Comparison of ENCODE assay signal across 17 cellular contexts in genomic region chr3:46206284-46206683, GRCh38. TPM values are rescaled to one million over a fixed set of nuclear protein-coding genes. Genes with fewer than 3 reads are reported as not detected.
A peak's percentile ranks its signal among the peaks of the same experiment; 100 is the strongest.
DNase-seq lines count a peak whose midpoint lies in the region; ATAC-seq and TF ChIP-seq lines count a peak whose summit lies in the region.
"Had no signal": no experiment of that assay in that cellular context is flagged by ENCODE, and none has a peak within 500 bp of the region (broad histone marks: within the 10 kb centered on the region; RNA-seq: fewer than 3 reads in every experiment).

No MANE protein-coding gene starts in this region.

- H3K27ac Mint-ChIP-seq in IgD-negative memory B cell (peak overlapping the region in 1 of 3 donors; percentile 55), T-helper 17 cell (no peak overlapping the region), immature natural killer cell (peak overlapping the region; percentile 22 to 93 (median 70)), endodermal cell (no peak overlapping the region), chondrocyte (ENCODE audit: unreplicated experiment) (no peak overlapping the region)

- H3K27ac ChIP-seq in spleen (peak overlapping the region in 7 of 8 donors; percentile 8 to 85 (median 79)), endodermal cell (ENCODE audit: low read depth, low read length) (no peak overlapping the region)
- H3K27ac ChIP-seq: prostate gland, SK-N-MC had no signal

- no peak overlapping the region for H3K9ac ChIP-seq in endodermal cell (ENCODE audit: extremely low read depth, low read length, poor library complexity, severe bottlenecking)

- H3K4me1 ChIP-seq in spleen (peaks cover 3 to 80% (median 33%) of the 10 kb centered on the region in 6 donors), endodermal cell (ENCODE audit: control insufficient read depth, insufficient read depth, low read length) (no peaks in the 10 kb centered on the region)
- H3K4me1 ChIP-seq: prostate gland had no signal

- H3K4me3 ChIP-seq in spleen (peak overlapping the region in 6 of 8 donors; percentile 10 to 66 (median 38)), endodermal cell (ENCODE audit: low read length) (no peak overlapping the region)
- H3K4me3 ChIP-seq: prostate gland, SK-N-MC had no signal

- H3K36me3 ChIP-seq in spleen = peaks cover 0 to 35% (median 0%) of the 10 kb centered on the region in 6 donors
- no peaks in the 10 kb centered on the region for H3K36me3 ChIP-seq in endodermal cell (ENCODE audit: control insufficient read depth, insufficient read depth, low read length)
- H3K36me3 ChIP-seq: prostate gland had no signal

- TF ChIP-seq CTCF in spleen (IDR thresholded peaks at IDR 0.05 in 8 of 11, conservative IDR thresholded peaks at IDR 0.05 in 3 of 11) (no peak), endodermal cell (conservative IDR thresholded peaks at IDR 0.05) (no peak), chondrocyte (IDR thresholded peaks at IDR 0.05) (no peak)

- H3K9me3 Mint-ChIP-seq in IgD-negative memory B cell (peaks cover 0 to 2% (median 0%) of the 10 kb centered on the region in 3 donors), immature natural killer cell (no peaks in the 10 kb centered on the region), endodermal cell (no peaks in the 10 kb centered on the region), chondrocyte (ENCODE audit: low read depth) (no peaks in the 10 kb centered on the region)
- H3K9me3 Mint-ChIP-seq: naive B cell had no signal

- peaks cover 1% of the 10 kb centered on the region for H3K36me3 Mint-ChIP-seq in IgD-negative memory B cell
- no peaks in the 10 kb centered on the region for H3K36me3 Mint-ChIP-seq in T-helper 17 cell (ENCODE audit: low read depth)
- H3K36me3 Mint-ChIP-seq in immature natural killer cell = peaks cover 17 to 28% (median 21%) of the 10 kb centered on the region in 3 donors
- H3K36me3 Mint-ChIP-seq in endodermal cell (ENCODE audit: low read depth) = no peaks in the 10 kb centered on the region
- no peaks in the 10 kb centered on the region for H3K36me3 Mint-ChIP-seq in chondrocyte (ENCODE audit: low read depth)
- H3K36me3 Mint-ChIP-seq: naive B cell had no signal

- H3K27me3 Mint-ChIP-seq in IgD-negative memory B cell = peaks cover 1% of the 10 kb centered on the region
- H3K27me3 Mint-ChIP-seq in T-helper 17 cell = no peaks in the 10 kb centered on the region
- peaks cover 0 to 1% (median 0%) of the 10 kb centered on the region in 3 donors for H3K27me3 Mint-ChIP-seq in immature natural killer cell (ENCODE audit: low read depth in 3 of 3)
- no peaks in the 10 kb centered on the region for H3K27me3 Mint-ChIP-seq in endodermal cell (ENCODE audit: insufficient read depth)
- H3K27me3 Mint-ChIP-seq in chondrocyte (ENCODE audit: low read depth) = peaks cover 1% of the 10 kb centered on the region
- H3K27me3 Mint-ChIP-seq: naive B cell had no signal

- TF ChIP-seq POLR2A in spleen (IDR thresholded peaks at IDR 0.05) = no peak

- H3K4me3 Mint-ChIP-seq in IgD-negative memory B cell = peak overlapping the region in 3 of 4 donors; percentile 52 to 93 (median 78)
- H3K4me3 Mint-ChIP-seq in T-helper 17 cell = peak overlapping the region; percentile 12
- H3K4me3 Mint-ChIP-seq in immature natural killer cell = peak overlapping the region; percentile 85 to 94 (median 89)
- H3K4me3 Mint-ChIP-seq in endodermal cell = no peak overlapping the region
- no peak overlapping the region for H3K4me3 Mint-ChIP-seq in chondrocyte (ENCODE audit: unreplicated experiment)

- peaks cover 28 to 42% (median 34%) of the 10 kb centered on the region in 3 donors for H3K4me1 Mint-ChIP-seq in IgD-negative memory B cell
- H3K4me1 Mint-ChIP-seq in T-helper 17 cell = peaks cover 21% of the 10 kb centered on the region
- peaks cover 51 to 75% of the 10 kb centered on the region in 2 donors for H3K4me1 Mint-ChIP-seq in immature natural killer cell
- H3K4me1 Mint-ChIP-seq in endodermal cell = peaks cover 7% of the 10 kb centered on the region
- H3K4me1 Mint-ChIP-seq in chondrocyte (ENCODE audit: low read depth) = no peaks in the 10 kb centered on the region

- ATAC-seq in T-helper 17 cell = no peak

- 56 to 81% (median 74%) methylated on average over 4 of the region's 4 CpGs for WGBS in spleen, 5 donors
- WGBS in endodermal cell (ENCODE audit: insufficient coverage in 1 of 2, insufficient read length in 1 of 2), 2 experiments = 84 to 89% methylated on average over 3 to 4 of the region's 4 CpGs

- H3K27me3 ChIP-seq in spleen (replicated peaks in 1 of 7) (no peaks in the 10 kb centered on the region), endodermal cell (ENCODE audit: control insufficient read depth, insufficient read depth, low read length, poor library complexity, severe bottlenecking) (no peaks in the 10 kb centered on the region)

- DNase-seq in T-helper 17 cell (no peak), immature natural killer cell (no peak), spleen (no peak), endodermal cell (no peak), A172 (ENCODE audit: low spot score) (no peak), chondrocyte (ENCODE audit: low spot score) (no peak)
- DNase-seq: activated gamma-delta T cell treated with Interleukin-2 at 50 U/mL for 16 hours, hippocampal formation, naive B cell, NCI-H1930, NCI-H524 treated with DMSO at 0.1 percent for 48 hours had no signal

- intact Hi-C loops in spleen (cut with DNase I; ENCODE audit: low total_unique reads) = loop anchor here (5.0 kb wide), 1 partner anchor 114 kb away; no protein-coding TSS in a partner anchor

- H3K9me3 ChIP-seq in T-helper 17 cell (ENCODE audit: control insufficient read depth, low read length, poor library complexity, severe bottlenecking) (no peaks in the 10 kb centered on the region), spleen (no peaks in the 10 kb centered on the region), endodermal cell (ENCODE audit: control insufficient read depth, low read length) (no peaks in the 10 kb centered on the region)
- H3K9me3 ChIP-seq: prostate gland had no signal

RNA-seq across cellular contexts. Expression of gene CCR1, which starts 1.8 kb away (rescaled TPM):
- polyA plus RNA-seq in IgD-negative memory B cell (5.8 TPM), immature natural killer cell (10 to 100 TPM; 10.5 to 24.1 (median 11.5) TPM), spleen (10 to 100 TPM in 1 of 3 donors, 1 to 10 TPM in 2; 8.8 to 11.4 (median 9.7) TPM)
- total RNA-seq in T-helper 17 cell (1 to 10 TPM in 1 of 2 donors, under 1 TPM in 1; 0.47 to 3.8 TPM), spleen (10 to 100 TPM; 52.6 to 94.5 (median 58.1) TPM), endodermal cell (under 1 TPM in 1 of 2 donors, not detected in 1; 0.11 TPM), chondrocyte (not detected in 3 replicates)
- 0.07 TPM for polyA plus RNA-seq in endodermal cell (2013, experiment 1 of 2)
- polyA plus RNA-seq in endodermal cell (2013, experiment 2 of 2) = 0.17 TPM
- not detected in 2 replicates for total RNA-seq in A172 (2014; rRNA removed; shearing (Covaris generic))
- total RNA-seq: dermis microvascular lymphatic vessel endothelial cell, OCI-LY7 had no signal

RNA-seq across cellular contexts. Expression of gene CCR3, which starts 36.0 kb away (rescaled TPM):
- polyA plus RNA-seq in IgD-negative memory B cell (0.15 TPM), immature natural killer cell (under 1 TPM in 1 of 3 donors, not detected in 2; 0.39 TPM), spleen (under 1 TPM; 0.10 to 0.28 (median 0.17) TPM)
- total RNA-seq in T-helper 17 cell (under 1 TPM; 0.23 to 0.37 TPM), spleen (1 to 10 TPM in 3 of 7 donors, under 1 TPM in 4; 0.52 to 1.7 (median 0.60) TPM), endodermal cell (not detected), chondrocyte (not detected in 3 replicates)
- not detected for polyA plus RNA-seq in endodermal cell (2013, experiment 1 of 2)
- polyA plus RNA-seq in endodermal cell (2013, experiment 2 of 2) = not detected
- not detected in 2 replicates for total RNA-seq in A172 (2014; rRNA removed; shearing (Covaris generic))
- total RNA-seq: astrocyte, dermis microvascular lymphatic vessel endothelial cell, OCI-LY7, prostate gland had no signal

Comparison
In these comparisons a context has a peak if more than half of its experiments do, and no peak if none do; other contexts are left out.
1. H3K27ac Mint-ChIP-seq: peak in immature natural killer cell (6 of 6); none in T-helper 17 cell (single experiment), endodermal cell (single experiment) and chondrocyte (single experiment).
2. H3K4me3 Mint-ChIP-seq: peak in IgD-negative memory B cell (3 of 4), T-helper 17 cell (single experiment) and immature natural killer cell (5 of 5); none in endodermal cell (single experiment) and chondrocyte (single experiment).
3. RNA of gene CCR1, which starts 1.8 kb away (total RNA-seq): 52.6 to 94.5 TPM in spleen; 0.47 to 3.8 TPM in T-helper 17 cell, 0.11 TPM in endodermal cell, not detected in A172 and not detected in chondrocyte; every median in the first group is over 10 times any median in the second.